In the genomic region with DNA sequence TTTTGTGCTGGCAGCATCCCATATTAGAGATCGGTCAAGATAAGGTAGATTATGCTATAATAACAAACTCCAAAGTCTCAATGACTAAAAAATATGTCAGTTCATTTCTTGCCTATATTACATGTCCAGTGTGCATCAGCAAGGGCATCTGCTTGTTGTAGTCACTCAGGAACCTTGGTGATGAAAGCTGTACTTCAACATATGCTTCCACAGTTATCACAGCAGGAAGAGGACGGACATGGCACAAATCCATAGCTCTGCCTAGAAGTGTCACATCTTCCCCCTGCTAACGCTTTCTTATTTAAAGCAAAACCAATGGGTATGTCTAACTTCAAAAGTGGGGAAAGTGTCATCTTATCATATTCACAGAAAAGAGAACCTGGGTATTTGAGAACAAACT, we compare ENCODE assay signal across 19 cellular contexts.
"Had no signal": no experiment of that assay in that cellular context is flagged by ENCODE, and none has a peak within 500 bp of the region (broad histone marks: within the 10 kb centered on the region; RNA-seq: fewer than 3 reads in every experiment).

No MANE protein-coding gene starts in this region.

- DNase-seq: KBM-7, MV-4-11, NCI-H1048, NCI-H1105, NCI-H1417, NCI-H1436 treated with DMSO at 0.1 percent for 48 hours, NCI-H1694, NCI-H187 treated with DMSO at 0.1 percent for 48 hours, NCI-H2029 treated with DMSO at 0.1 percent for 48 hours, NCI-H2107, NCI-H2227 treated with DMSO at 0.1 percent for 48 hours, NCI-H510A, NCI-H524 treated with DMSO at 0.1 percent for 48 hours, NCI-H82, PC-3, Peyer's patch, Right ventricle myocardium superior, RPMI8226, SIG-M5 had no signal

- ATAC-seq: PC-3 had no signal
